ENCODE assay signal across 21 cellular contexts in the genomic region with DNA sequence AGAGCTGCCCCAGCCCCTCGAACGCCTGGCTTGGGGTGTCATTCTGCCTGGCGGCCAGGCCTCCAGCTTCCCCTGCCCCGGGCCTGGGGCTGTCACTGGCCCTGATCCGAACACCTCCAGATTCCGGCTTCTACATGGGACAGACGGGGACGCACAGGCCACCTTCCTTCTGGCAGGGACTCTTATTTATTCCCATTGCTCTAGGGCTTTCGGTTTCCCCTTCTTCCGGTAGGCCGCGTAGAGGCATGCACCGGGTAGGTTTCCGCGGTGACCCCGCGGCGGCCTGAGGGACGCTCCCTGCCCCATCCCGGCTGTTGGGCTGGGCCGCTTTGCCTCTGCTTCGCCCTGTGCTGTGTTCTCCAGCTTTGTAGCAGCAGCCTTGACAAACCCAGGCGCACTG. TPM values are rescaled to one million over a fixed set of nuclear protein-coding genes. Genes with fewer than 3 reads are reported as not detected.
"Had no signal": no experiment of that assay in that cellular context is flagged by ENCODE, and none has a peak within 500 bp of the region (broad histone marks: within the 10 kb centered on the region; RNA-seq: fewer than 3 reads in every experiment).

No MANE protein-coding gene starts in this region.

- H3K9me3 ChIP-seq: colonic mucosa, prostate gland, tibial artery, uterus had no signal

- DNase-seq: activated CD4-positive, alpha-beta T cell treated with anti-CD3 and anti-CD28 coated beads, Interleukin-2, amount 50 U/mL, for 48 hours; activated CD4-positive, CD25-positive, alpha-beta regulatory T cell treated with anti-CD3 and anti-CD28 coated beads, Interleukin-2, amount 50 U/mL, for 72 hours; activated naive CD4-positive, alpha-beta T cell treated with anti-CD3 and anti-CD28 coated beads, Interleukin-2, amount 50 U/mL, for 16 hours; colonic mucosa; foreskin keratinocyte; immature natural killer cell; mesendoderm; stimulated activated CD4-positive, alpha-beta T cell treated with anti-CD3 and anti-CD28 coated beads, Interleukin-4, amount 100 ng/mL, for 24 hours; stimulated activated naive CD4-positive, alpha-beta T cell; T1000; tibial artery; uterus had no signal

- H3K4me3 Mint-ChIP-seq: natural killer cell treated with Interleukin-12 subunit alpha and Interleukin-12 subunit beta and Interleukin-15 and Interleukin-18, amount 100 ng/mL, for 72 hours had no signal

- H3K27me3 ChIP-seq: cardiac muscle cell, uterus had no signal

- FAIRE-seq: astrocyte had no signal

- H3K9me3 Mint-ChIP-seq: activated T-helper 2 cell treated with anti-CD3 and anti-CD28 coated beads, Interferon-gamma antibody, Interleukin-2, Interleukin-4, amounts not matched to agents 10 μg/mL and 5 μg/mL and 100 μg/mL, durations not matched to agents 14 hours and 24 hours and 36 hours; immature natural killer cell; natural killer cell treated with Interleukin-12 subunit alpha and Interleukin-12 subunit beta and Interleukin-15 and Interleukin-18, amount 100 ng/mL, for 72 hours had no signal

- H3K4me3 ChIP-seq: cardiac muscle cell, colonic mucosa, tibial artery, uterus had no signal

- H3K36me3 ChIP-seq: uterus had no signal

- H3K27ac Mint-ChIP-seq: activated T-helper 2 cell treated with anti-CD3 and anti-CD28 coated beads, Interferon-gamma antibody, Interleukin-2, Interleukin-4, amounts not matched to agents 10 μg/mL and 5 μg/mL and 100 μg/mL, durations not matched to agents 14 hours and 24 hours and 36 hours; immature natural killer cell; natural killer cell treated with Interleukin-12 subunit alpha and Interleukin-12 subunit beta and Interleukin-15 and Interleukin-18, amount 100 ng/mL, for 72 hours had no signal

- H3K4me1 ChIP-seq: colonic mucosa, foreskin keratinocyte, prostate gland, uterus had no signal

- H3K36me3 Mint-ChIP-seq: natural killer cell treated with Interleukin-12 subunit alpha and Interleukin-12 subunit beta and Interleukin-15 and Interleukin-18, amount 100 ng/mL, for 72 hours had no signal

- H3K27ac ChIP-seq: cardiac muscle cell, colonic mucosa, foreskin keratinocyte, prostate gland, skin epidermis, tibial artery, uterus had no signal

- ATAC-seq: foreskin keratinocyte; natural killer cell treated with Interleukin-12 subunit alpha and Interleukin-12 subunit beta and Interleukin-15 and Interleukin-18, amount 100 ng/mL, for 72 hours; right cardiac atrium had no signal

RNA-seq across cellular contexts. Expression of gene CERS1, which starts 28.2 kb away (rescaled TPM):
- total RNA-seq: natural killer cell treated with Interleukin-12 subunit alpha and Interleukin-12 subunit beta and Interleukin-15 and Interleukin-18, amount 100 ng/mL, for 72 hours; subcutaneous adipose tissue had no signal
- polyA plus RNA-seq: immature natural killer cell, liver had no signal
